Comparison of ENCODE assay signal across 20 cellular contexts in the genomic region with DNA sequence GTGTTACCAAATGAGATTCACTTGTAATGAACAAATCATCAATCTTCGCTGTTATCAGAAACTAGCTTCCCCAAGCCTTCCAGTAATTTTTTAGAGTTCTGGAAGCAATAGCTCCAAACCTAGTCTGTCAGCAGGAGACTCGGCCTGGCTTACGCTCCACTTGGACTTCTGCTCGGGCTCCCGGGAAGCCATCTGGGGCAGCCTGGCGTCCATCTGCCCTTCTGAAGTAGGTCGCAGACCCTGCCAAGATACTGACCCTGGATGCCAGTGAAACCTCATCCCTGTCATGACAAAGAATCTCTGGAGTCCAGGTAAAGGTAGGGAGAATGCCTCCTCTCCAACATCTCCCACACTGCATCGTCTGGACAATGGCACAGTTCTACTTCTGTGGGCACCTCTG.
A peak's percentile ranks its signal among the peaks of the same experiment; 100 is the strongest.
DNase-seq lines count a peak whose midpoint lies in the region; ATAC-seq, FAIRE-seq and TF ChIP-seq lines count a peak whose summit lies in the region.
"Had no signal": no experiment of that assay in that cellular context is flagged by ENCODE, and none has a peak within 500 bp of the region (broad histone marks: within the 10 kb centered on the region; RNA-seq: fewer than 3 reads in every experiment).

No MANE protein-coding gene starts in this region.

- peaks cover under 1% of the 10 kb centered on the region for H3K36me3 Mint-ChIP-seq in glutamatergic neuron (ENCODE audit: unreplicated experiment)
- H3K36me3 Mint-ChIP-seq in T-helper 17 cell (ENCODE audit: low read depth): no peaks in the 10 kb centered on the region
- no peaks in the 10 kb centered on the region for H3K36me3 Mint-ChIP-seq in effector memory CD8-positive, alpha-beta T cell (ENCODE audit: insufficient read depth)
- H3K36me3 Mint-ChIP-seq: CD14-positive monocyte; CD4-positive, alpha-beta memory T cell had no signal

- H3K4me1 Mint-ChIP-seq in glutamatergic neuron (ENCODE audit: low read depth, unreplicated experiment) (peaks cover 17% of the 10 kb centered on the region), T-helper 17 cell (no peaks in the 10 kb centered on the region)
- H3K4me1 Mint-ChIP-seq in effector memory CD8-positive, alpha-beta T cell (ENCODE audit: low read depth in 2 of 2): no peaks in the 10 kb centered on the region
- H3K4me1 Mint-ChIP-seq: CD14-positive monocyte; CD4-positive, alpha-beta memory T cell had no signal

- no peaks in the 10 kb centered on the region for H3K4me1 ChIP-seq in smooth muscle cell (ENCODE audit: low read depth)

- no peaks in the 10 kb centered on the region for H3K27me3 ChIP-seq in smooth muscle cell (ENCODE audit: low read depth)
- H3K27me3 ChIP-seq: BLaER1 had no signal

- no peak for FAIRE-seq in RCC 7860 (lab: Jason Lieb, UNC)
- FAIRE-seq: A204.1, GM12891, H54, HTR-8/SVneo, K562 had no signal

- peaks cover 11% of the 10 kb centered on the region for H3K9me3 Mint-ChIP-seq in glutamatergic neuron (ENCODE audit: unreplicated experiment)
- peaks cover 11 to 27% of the 10 kb centered on the region in 2 donors for H3K9me3 Mint-ChIP-seq in effector memory CD8-positive, alpha-beta T cell
- H3K9me3 Mint-ChIP-seq: GM23338 had no signal

- peaks cover 24% of the 10 kb centered on the region for H3K79me2 ChIP-seq in smooth muscle cell (ENCODE audit: low read depth)

- no peaks in the 10 kb centered on the region for H3K9me3 ChIP-seq in smooth muscle cell (replicated peaks; ENCODE audit: low read depth)
- H3K9me3 ChIP-seq in T-helper 17 cell (ENCODE audit: control insufficient read depth, low read length, poor library complexity, severe bottlenecking): no peaks in the 10 kb centered on the region

- H2AFZ ChIP-seq in smooth muscle cell (ENCODE audit: low read depth): peak overlapping the region; percentile 26
- H2AFZ ChIP-seq: GM23338 had no signal

- peak overlapping the region; percentile 58 for H3K4me2 ChIP-seq in smooth muscle cell
- H3K4me2 ChIP-seq: BLaER1, GM23338 had no signal

- no peak overlapping the region for H3K4me3 ChIP-seq in smooth muscle cell
- H3K4me3 ChIP-seq: BLaER1, GM23338, K562 had no signal

- H3K27me3 Mint-ChIP-seq in glutamatergic neuron (ENCODE audit: unreplicated experiment) (no peaks in the 10 kb centered on the region), T-helper 17 cell (no peaks in the 10 kb centered on the region)
- no peaks in the 10 kb centered on the region for H3K27me3 Mint-ChIP-seq in effector memory CD8-positive, alpha-beta T cell
- H3K27me3 Mint-ChIP-seq: CD4-positive, alpha-beta memory T cell had no signal

- no peaks in the 10 kb centered on the region for H4K20me1 ChIP-seq in smooth muscle cell (ENCODE audit: low read depth)
- H4K20me1 ChIP-seq: BLaER1 had no signal

- no peak for ATAC-seq in T-helper 17 cell
- ATAC-seq in effector memory CD8-positive, alpha-beta T cell (replicated peaks): no peak
- ATAC-seq: GM23338, K562 had no signal

- H3K27ac ChIP-seq in smooth muscle cell (ENCODE audit: low read depth): no peak overlapping the region
- H3K27ac ChIP-seq: BLaER1 had no signal

- H3K36me3 ChIP-seq in smooth muscle cell (ENCODE audit: low read depth): no peaks in the 10 kb centered on the region
- H3K36me3 ChIP-seq: BLaER1 had no signal

- DNase-seq in GM03348 (ENCODE audit: low spot score) (peak; percentile 13), cerebellar nuclear complex (lab: John Stamatoyannopoulos, UW) (peak; percentile 73 to 93), glutamatergic neuron (peak; percentile 40), smooth muscle cell (lab: John Stamatoyannopoulos, UW; ENCODE audit: unreplicated experiment) (no peak), T-helper 17 cell (no peak), RCC 7860 (ENCODE audit: low spot score) (no peak)
- no peak for DNase-seq in effector memory CD8-positive, alpha-beta T cell
- DNase-seq in activated CD8-positive, alpha-beta memory T cell treated with anti-CD3 and anti-CD28 coated beads, Interleukin-2, amount 50 U/mL, for 48 hours: no peak
- DNase-seq: CD4-positive, alpha-beta memory T cell; DMS79 treated with DMSO at 0.1 percent for 48 hours; HCEC 1CT; IMR-90 had no signal

- TF ChIP-seq CTCF in glutamatergic neuron (IDR thresholded peaks at IDR 0.05; ENCODE audit: partially characterized antibody, unreplicated experiment): no peak
- no peak for TF ChIP-seq CTCF in smooth muscle cell (IDR thresholded peaks at IDR 0.05; ENCODE audit: borderline replicate concordance, insufficient read depth, poor library complexity, severe bottlenecking)

- H3K9ac ChIP-seq in smooth muscle cell (ENCODE audit: low read depth): no peak overlapping the region
- H3K9ac ChIP-seq: BLaER1 had no signal

- peak overlapping the region; percentile 45 for H3K4me3 Mint-ChIP-seq in glutamatergic neuron (ENCODE audit: unreplicated experiment)
- no peak overlapping the region for H3K4me3 Mint-ChIP-seq in T-helper 17 cell
- no peak overlapping the region for H3K4me3 Mint-ChIP-seq in effector memory CD8-positive, alpha-beta T cell
- H3K4me3 Mint-ChIP-seq: CD14-positive monocyte, GM23338 had no signal

- H3K27ac Mint-ChIP-seq in glutamatergic neuron (ENCODE audit: unreplicated experiment) (peak overlapping the region; percentile 16), T-helper 17 cell (no peak overlapping the region)
- no peak overlapping the region for H3K27ac Mint-ChIP-seq in effector memory CD8-positive, alpha-beta T cell
- H3K27ac Mint-ChIP-seq: CD14-positive monocyte; CD4-positive, alpha-beta memory T cell; GM23338 had no signal

- H3F3A ChIP-seq in smooth muscle cell (ENCODE audit: low read depth): no peaks in the 10 kb centered on the region

- WGBS in smooth muscle cell (ENCODE audit: low lambda C conversion rate): 87% methylated on average over 8 of the region's 8 CpGs

Comparison
In these comparisons a context has a peak if more than half of its experiments do, and no peak if none do; other contexts are left out.
1. DNase-seq: peak in GM03348 (single experiment), cerebellar nuclear complex (2 of 2) and glutamatergic neuron (single experiment); none in smooth muscle cell (single experiment), T-helper 17 cell (0 of 3), effector memory CD8-positive, alpha-beta T cell (0 of 3), RCC 7860 (single experiment) and activated CD8-positive, alpha-beta memory T cell treated with anti-CD3 and anti-CD28 coated beads, Interleukin-2, amount 50 U/mL, for 48 hours (single experiment).